ENCODE assay signal across 8 cellular contexts in genomic region chr22:30396871-30397655, GRCh38. TPM values are rescaled to one million over a fixed set of nuclear protein-coding genes. Genes with fewer than 3 reads are reported as not detected.
DNase-seq lines count a peak whose midpoint lies in the region; ATAC-seq and FAIRE-seq lines count a peak whose summit lies in the region.

Gene SEC14L2 (plus strand): TSS chr22:30397018. CDS start chr22:30397117, 99 bp downstream.

- peaks cover 0 to 6% (median 0%) of the 10 kb centered on the region in 5 donors for H3K27me3 Mint-ChIP-seq in naive thymus-derived CD8-positive, alpha-beta T cell

- POLR2A ChIA-PET in naive thymus-derived CD8-positive, alpha-beta T cell (lab: Charles Lee) = interaction anchor here (0.8 to 5.8 kb wide), 9 partner anchors 15 to 121 kb away, joined by 3 to 118 read pairs (median 8); partner anchors contain the start of genes CASTOR1, MTFP1 and TBC1D10A

- ATAC-seq in naive thymus-derived CD8-positive, alpha-beta T cell = peak; percentile 75 to 79
- peak; percentile 93 for ATAC-seq in stimulated activated naive CD8-positive, alpha-beta T cell treated with anti-CD3 and anti-CD28 coated beads, Interleukin-15, Interleukin-2, amounts not matched to agents 100 U/mL and 50 U/mL, for 24 hours

- H3K36me3 Mint-ChIP-seq in naive thymus-derived CD8-positive, alpha-beta T cell = peaks cover 0 to 4% (median 3%) of the 10 kb centered on the region in 3 donors

- H3K27ac Mint-ChIP-seq in naive thymus-derived CD8-positive, alpha-beta T cell = peak within 1 kb of the TSS; percentile 78 to 96 (median 92)

- H3K4me3 Mint-ChIP-seq in naive thymus-derived CD8-positive, alpha-beta T cell = peak within 1 kb of the TSS; percentile 82 to 95 (median 90)

- no peaks in the 10 kb centered on the region for H3K9me3 Mint-ChIP-seq in naive thymus-derived CD8-positive, alpha-beta T cell

- no peak for FAIRE-seq in RCC 7860 (lab: Jason Lieb, UNC)

- peaks cover 30 to 66% (median 56%) of the 10 kb centered on the region in 4 donors for H3K4me1 Mint-ChIP-seq in naive thymus-derived CD8-positive, alpha-beta T cell

- peak; percentile 67 for DNase-seq in NCI-H82 (lab: John Stamatoyannopoulos, UW)
- DNase-seq in NCI-H82 treated with DMSO at 0.1 percent for 48 hours (lab: John Stamatoyannopoulos, UW; ENCODE audit: unreplicated experiment) = no peak
- DNase-seq in RCC 7860 (ENCODE audit: low spot score) = peak; percentile 36
- peak; percentile 86 for DNase-seq in activated effector memory CD4-positive, alpha-beta T cell treated with anti-CD3 and anti-CD28 coated beads, Interleukin-2, amount 50 U/mL, for 16 hours
- peak; percentile 27 for DNase-seq in fibroblast of peridontal ligament (ENCODE audit: extremely low read depth)
- DNase-seq in naive thymus-derived CD8-positive, alpha-beta T cell = peak; percentile 19 to 72 (median 58)
- peak; percentile 78 for DNase-seq in stimulated activated naive CD8-positive, alpha-beta T cell treated with anti-CD3 and anti-CD28 coated beads, Interleukin-15, Interleukin-2, amounts not matched to agents 100 U/mL and 50 U/mL, for 24 hours
- no peak for DNase-seq in NCI-H2029 treated with DMSO at 0.1 percent for 48 hours (lab: John Stamatoyannopoulos, UW)

RNA-seq across cellular contexts. Expression of gene SEC14L2, which starts in this region (rescaled TPM):
- total RNA-seq in naive thymus-derived CD8-positive, alpha-beta T cell = 10 to 100 TPM; 17.8 to 19.9 TPM
- 10 to 100 TPM; 16.8 to 25.9 (median 22.5) TPM for polyA plus RNA-seq in naive thymus-derived CD8-positive, alpha-beta T cell

Comparison
In these comparisons a context has a peak if more than half of its experiments do, and no peak if none do; other contexts are left out.
1. DNase-seq: peak in NCI-H82 (single experiment), RCC 7860 (single experiment), activated effector memory CD4-positive, alpha-beta T cell treated with anti-CD3 and anti-CD28 coated beads, Interleukin-2, amount 50 U/mL, for 16 hours (single experiment), fibroblast of peridontal ligament (single experiment), naive thymus-derived CD8-positive, alpha-beta T cell (10 of 10) and stimulated activated naive CD8-positive, alpha-beta T cell treated with anti-CD3 and anti-CD28 coated beads, Interleukin-15, Interleukin-2, amounts not matched to agents 100 U/mL and 50 U/mL, for 24 hours (single experiment); none in NCI-H82 treated with DMSO at 0.1 percent for 48 hours (single experiment) and NCI-H2029 treated with DMSO at 0.1 percent for 48 hours (single experiment).